Comparison of ENCODE assay signal across 8 cellular contexts in the genomic region with DNA sequence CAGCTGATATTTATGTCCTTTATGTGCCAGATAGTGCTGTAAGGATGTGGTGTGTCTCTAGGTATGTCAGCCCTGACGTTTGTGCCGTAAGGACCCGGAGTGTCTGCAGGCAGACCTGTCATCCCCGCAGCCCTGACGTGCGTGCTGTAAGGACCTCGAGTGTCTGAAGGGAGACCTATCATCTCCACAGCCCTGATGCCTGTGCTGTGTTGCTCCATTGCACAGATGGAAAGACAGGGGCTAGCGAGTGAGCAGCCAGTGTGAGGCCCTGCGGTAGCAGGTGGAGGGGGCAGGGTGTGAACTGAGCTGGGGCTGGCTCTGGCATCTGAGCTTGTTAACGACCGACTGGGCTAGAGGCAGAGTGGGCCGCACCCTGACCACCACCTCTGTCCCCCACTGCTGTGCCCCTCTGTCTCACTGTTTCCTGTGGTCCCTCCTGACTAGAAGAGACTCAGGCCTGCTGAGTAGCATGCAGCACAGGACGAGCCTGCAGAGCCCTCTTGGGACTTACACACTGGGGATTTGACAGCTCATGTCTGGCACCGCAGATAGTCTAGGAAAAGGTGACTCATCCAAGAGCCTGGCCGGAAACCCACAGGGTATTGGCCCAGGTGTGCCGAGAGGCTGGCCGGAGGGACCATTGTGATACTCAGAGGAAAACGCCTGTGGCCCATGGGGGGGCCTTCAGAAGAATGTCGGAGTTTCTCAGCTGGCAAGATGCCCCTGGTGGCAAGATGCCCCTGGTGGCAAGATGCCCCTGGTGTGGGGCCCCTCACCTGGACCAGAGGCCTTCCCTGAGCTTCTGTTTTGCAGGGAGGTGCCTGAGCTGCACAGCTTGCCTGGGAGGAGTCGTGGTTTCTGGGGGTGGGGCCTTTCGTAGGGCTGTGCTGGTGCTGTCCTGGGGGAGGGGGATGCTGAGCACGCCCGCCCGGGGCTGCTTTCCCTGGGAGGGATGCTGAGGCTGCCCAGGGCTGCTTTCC. TPM values are rescaled to one million over a fixed set of nuclear protein-coding genes. Genes with fewer than 3 reads are reported as not detected.
DNase-seq lines count a peak whose midpoint lies in the region; ATAC-seq and TF ChIP-seq lines count a peak whose summit lies in the region.

No MANE protein-coding gene starts in this region.

- peak; percentile 72 for ATAC-seq in GM18873 (IDR thresholded peaks at IDR 0.05; ENCODE audit: low FRiP score, unreplicated experiment)
- ATAC-seq in HG03064 (IDR thresholded peaks at IDR 0.05; ENCODE audit: low read depth, unreplicated experiment) = peak; percentile 64
- peak; percentile 89 for ATAC-seq in activated T-helper 17 cell treated with anti-CD3 and anti-CD28 coated beads, Interleukin-2, amount 50 U/mL, for 72 hours (replicated peaks)

- H2AFZ ChIP-seq in OCI-LY3 (ENCODE audit: low read depth, low read length) = no peak overlapping the region
- no peak overlapping the region for H2AFZ ChIP-seq in smooth muscle cell (ENCODE audit: low read depth)

- H3K79me2 ChIP-seq in OCI-LY3 (ENCODE audit: low read length) (no peaks in the 10 kb centered on the region), smooth muscle cell (ENCODE audit: low read depth) (peaks cover 58% of the 10 kb centered on the region)

- H3K9me3 Mint-ChIP-seq in activated T-helper 17 cell treated with anti-CD3 and anti-CD28 coated beads, Interleukin-2, amount 50 U/mL, for 72 hours = no peaks in the 10 kb centered on the region
- H3K9me3 Mint-ChIP-seq in endothelial cell (ENCODE audit: unreplicated experiment) = no peaks in the 10 kb centered on the region

- H3K27ac Mint-ChIP-seq in activated T-helper 17 cell treated with anti-CD3 and anti-CD28 coated beads, Interleukin-2, amount 50 U/mL, for 72 hours = no peak overlapping the region
- no peak overlapping the region for H3K27ac Mint-ChIP-seq in endothelial cell (ENCODE audit: unreplicated experiment)

- H3K9me3 ChIP-seq in BLaER1 treated with 17β-estradiol and CSF1 and Interleukin-3, amounts not matched to agents 10 nM and 100 nM (replicated peaks in 1 of 11) = no peaks in the 10 kb centered on the region
- H3K9me3 ChIP-seq in OCI-LY3 (ENCODE audit: insufficient read depth, low read length) = no peaks in the 10 kb centered on the region
- H3K9me3 ChIP-seq in cardiac muscle cell (ENCODE audit: low read depth) = no peaks in the 10 kb centered on the region
- H3K9me3 ChIP-seq in smooth muscle cell (replicated peaks; ENCODE audit: low read depth) = no peaks in the 10 kb centered on the region

- H3K9ac ChIP-seq in BLaER1 treated with 17β-estradiol and CSF1 and Interleukin-3, amounts not matched to agents 10 nM and 100 nM = peak overlapping the region in 8 of 11 experiments; percentile 34 to 64 (median 52); a peak in 16 of 22 replicates
- H3K9ac ChIP-seq in OCI-LY3 (ENCODE audit: low read length) = no peak overlapping the region
- H3K9ac ChIP-seq in smooth muscle cell (ENCODE audit: low read depth) = peak overlapping the region; percentile 38

- peak overlapping the region in 9 of 11 experiments; percentile 4 to 80 (median 69); a peak in 18 of 22 replicates for H3K27ac ChIP-seq in BLaER1 treated with 17β-estradiol and CSF1 and Interleukin-3, amounts not matched to agents 10 nM and 100 nM
- no peak overlapping the region for H3K27ac ChIP-seq in OCI-LY3 (ENCODE audit: low read length)
- H3K27ac ChIP-seq in cardiac muscle cell = peak overlapping the region; percentile 23
- peak overlapping the region; percentile 66 for H3K27ac ChIP-seq in smooth muscle cell (ENCODE audit: low read depth)

- peaks cover 18% of the 10 kb centered on the region for H3K36me3 Mint-ChIP-seq in activated T-helper 17 cell treated with anti-CD3 and anti-CD28 coated beads, Interleukin-2, amount 50 U/mL, for 72 hours (ENCODE audit: low read depth)
- no peaks in the 10 kb centered on the region for H3K36me3 Mint-ChIP-seq in endothelial cell (ENCODE audit: low read depth, unreplicated experiment)

- H4K20me1 ChIP-seq in BLaER1 treated with 17β-estradiol and CSF1 and Interleukin-3, amounts not matched to agents 10 nM and 100 nM = peaks cover 78 to 99% (median 89%) of the 10 kb centered on the region in 11 experiments
- H4K20me1 ChIP-seq in OCI-LY3 (ENCODE audit: insufficient read depth, low read length) (peaks cover 51% of the 10 kb centered on the region), smooth muscle cell (ENCODE audit: low read depth) (peaks cover 100% of the 10 kb centered on the region)

- H3K4me3 Mint-ChIP-seq in activated T-helper 17 cell treated with anti-CD3 and anti-CD28 coated beads, Interleukin-2, amount 50 U/mL, for 72 hours = no peak overlapping the region
- no peak overlapping the region for H3K4me3 Mint-ChIP-seq in endothelial cell (ENCODE audit: unreplicated experiment)

- peak overlapping the region in 4 of 10 experiments; percentile 9 to 41 (median 24); a peak in 5 of 20 replicates for H3K4me3 ChIP-seq in BLaER1 treated with 17β-estradiol and CSF1 and Interleukin-3, amounts not matched to agents 10 nM and 100 nM
- H3K4me3 ChIP-seq in OCI-LY3 (ENCODE audit: low read length) (no peak overlapping the region), cardiac muscle cell (no peak overlapping the region), smooth muscle cell (no peak overlapping the region)

- 46% methylated on average over 21 of the region's 24 CpGs for whole genome bisulfite sequencing in smooth muscle cell (ENCODE audit: low lambda C conversion rate)

- peaks cover 0 to 1% (median 0%) of the 10 kb centered on the region in 11 experiments; a peak in 1 of 22 replicates for H3K36me3 ChIP-seq in BLaER1 treated with 17β-estradiol and CSF1 and Interleukin-3, amounts not matched to agents 10 nM and 100 nM
- H3K36me3 ChIP-seq in OCI-LY3 (replicated peaks; ENCODE audit: low read depth, low read length) (no peaks in the 10 kb centered on the region), cardiac muscle cell (no peaks in the 10 kb centered on the region), smooth muscle cell (ENCODE audit: low read depth) (no peaks in the 10 kb centered on the region)

- H3K27me3 ChIP-seq in BLaER1 treated with 17β-estradiol and CSF1 and Interleukin-3, amounts not matched to agents 10 nM and 100 nM = peaks cover 0 to 69% (median 0%) of the 10 kb centered on the region in 11 experiments; a peak in 5 of 22 replicates
- H3K27me3 ChIP-seq in OCI-LY3 (ENCODE audit: low read depth, low read length) (peaks cover 45% of the 10 kb centered on the region), cardiac muscle cell (no peaks in the 10 kb centered on the region), smooth muscle cell (ENCODE audit: low read depth) (no peaks in the 10 kb centered on the region)

- peaks cover 15% of the 10 kb centered on the region for H3K4me1 Mint-ChIP-seq in activated T-helper 17 cell treated with anti-CD3 and anti-CD28 coated beads, Interleukin-2, amount 50 U/mL, for 72 hours
- H3K4me1 Mint-ChIP-seq in endothelial cell (ENCODE audit: unreplicated experiment) = peaks cover 2% of the 10 kb centered on the region

- H3K4me2 ChIP-seq in BLaER1 treated with 17β-estradiol and CSF1 and Interleukin-3, amounts not matched to agents 10 nM and 100 nM = peak overlapping the region; percentile 71 to 100 (median 91)
- H3K4me2 ChIP-seq in OCI-LY3 (ENCODE audit: low read length) (peak overlapping the region; percentile 24; the same call in 1 of the 2 replicates), smooth muscle cell (peak overlapping the region; percentile 38)

- no peak for TF ChIP-seq CTCF in OCI-LY3 (IDR thresholded peaks at IDR 0.05; ENCODE audit: low read depth, low read length)
- TF ChIP-seq CTCF in cardiac muscle cell (IDR thresholded peaks at IDR 0.05; ENCODE audit: low read depth, low read length) = no peak
- no peak for TF ChIP-seq CTCF in smooth muscle cell (IDR thresholded peaks at IDR 0.05; ENCODE audit: borderline replicate concordance, insufficient read depth, poor library complexity, severe bottlenecking)
- no peak for TF ChIP-seq CTCF in endothelial cell (IDR thresholded peaks at IDR 0.05; ENCODE audit: unreplicated experiment)

- peaks cover 53 to 82% (median 74%) of the 10 kb centered on the region in 10 experiments for H3K4me1 ChIP-seq in BLaER1 treated with 17β-estradiol and CSF1 and Interleukin-3, amounts not matched to agents 10 nM and 100 nM
- peaks cover 32% of the 10 kb centered on the region for H3K4me1 ChIP-seq in OCI-LY3 (ENCODE audit: low read length)
- H3K4me1 ChIP-seq in cardiac muscle cell (ENCODE audit: low read depth) = peaks cover 29% of the 10 kb centered on the region
- H3K4me1 ChIP-seq in smooth muscle cell (ENCODE audit: low read depth) = peaks cover 28% of the 10 kb centered on the region

- DNase-seq in cardiac muscle cell (ENCODE audit: low read depth in 1 of 2, low spot score in 1 of 2) = peak; percentile 25 to 75
- no peak for DNase-seq in smooth muscle cell (lab: John Stamatoyannopoulos, UW; ENCODE audit: unreplicated experiment)
- no peak for DNase-seq in endothelial cell (ENCODE audit: low spot score)

- no peaks in the 10 kb centered on the region for H3K27me3 Mint-ChIP-seq in activated T-helper 17 cell treated with anti-CD3 and anti-CD28 coated beads, Interleukin-2, amount 50 U/mL, for 72 hours
- H3K27me3 Mint-ChIP-seq in endothelial cell (ENCODE audit: unreplicated experiment) = peaks cover 4% of the 10 kb centered on the region

- H3F3A ChIP-seq in smooth muscle cell (ENCODE audit: low read depth) = peaks cover 15% of the 10 kb centered on the region

RNA-seq across cellular contexts. Expression of a gene that starts 34.3 kb away (rescaled TPM):
- total RNA-seq in activated T-helper 17 cell treated with anti-CD3 and anti-CD28 coated beads, Interleukin-2, amount 50 U/mL, for 72 hours = 1 to 10 TPM; 4.3 to 5.6 TPM
- total RNA-seq in cardiac muscle cell (83.6 and 87.0 TPM in 2 replicates), smooth muscle cell (48.0 and 65.9 TPM in 2 replicates), endothelial cell (ENCODE audit: unreplicated experiment) (45.2 TPM)
- polyA plus RNA-seq in cardiac muscle cell (90.4 and 97.2 TPM in 2 replicates), smooth muscle cell (49.1 and 55.9 TPM in 2 replicates)

Comparison
In these comparisons a context has a peak if more than half of its experiments do, and no peak if none do; other contexts are left out.
1. H3K4me2 ChIP-seq: peak in every context shown above with its lines; median percentile 91 in BLaER1 treated with 17β-estradiol and CSF1 and Interleukin-3, amounts not matched to agents 10 nM and 100 nM; 38 in smooth muscle cell; 24 in OCI-LY3.
2. DNase-seq: peak in cardiac muscle cell (2 of 2); none in smooth muscle cell (single experiment) and endothelial cell (single experiment).
3. Peak in every context shown above with its lines, with median percentiles within 50 percentile points of each other: ATAC-seq.